23 cellular contexts compared by ENCODE assay signal in the genomic region with DNA sequence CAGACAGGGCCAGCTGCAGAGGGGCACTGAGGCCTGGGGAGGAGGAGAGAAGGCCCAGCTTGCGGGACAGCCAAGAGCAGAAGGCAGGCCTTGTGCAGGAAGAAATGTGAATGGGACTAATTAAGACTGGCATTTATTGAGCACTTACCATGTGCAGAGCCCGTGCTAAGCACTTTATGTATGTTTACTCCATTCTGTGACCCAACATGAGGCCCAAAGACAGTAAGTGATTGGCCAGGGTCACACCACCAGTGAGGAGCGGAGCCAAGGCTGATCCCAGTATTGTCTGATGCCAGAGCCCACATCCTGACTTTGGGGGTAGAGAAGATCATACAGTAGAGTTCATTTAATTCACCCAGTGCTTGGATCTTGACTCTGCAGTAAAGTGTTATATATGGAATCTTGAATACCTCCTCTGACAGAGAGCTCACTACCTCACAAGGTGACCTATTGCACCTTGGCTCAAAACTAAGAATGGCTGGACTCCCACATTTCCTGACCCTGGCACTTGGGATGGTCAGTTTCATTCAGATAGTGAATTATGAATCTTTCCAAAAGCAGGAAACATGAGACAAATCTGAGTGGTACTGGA. TPM values are rescaled to one million over a fixed set of nuclear protein-coding genes. Genes with fewer than 3 reads are reported as not detected.
"Had no signal": no experiment of that assay in that cellular context is flagged by ENCODE, and none has a peak within 500 bp of the region (broad histone marks: within the 10 kb centered on the region; RNA-seq: fewer than 3 reads in every experiment).

No MANE protein-coding gene starts in this region.

- H3K27me3 Mint-ChIP-seq: activated CD4-positive, alpha-beta T cell treated with anti-CD3 and anti-CD28 coated beads, Interleukin-2, amount 10 ng/mL, durations not matched to agents 7 days and 5 days; activated naive CD4-positive, alpha-beta T cell treated with anti-CD3 and anti-CD28 coated beads, Interleukin-2, amount 50 U/mL, for 24 hours; dendritic cell treated with granulocyte-macrophage colony-stimulating factor and Interleukin-4, amounts not matched to agents 40 ng/mL and 50 ng/mL, for 4 days; type B pancreatic cell had no signal

- DNase-seq: activated CD4-positive, alpha-beta T cell treated with anti-CD3 and anti-CD28 coated beads, Interleukin-2, amount 10 ng/mL, durations not matched to agents 7 days and 5 days; activated CD4-positive, CD25-positive, alpha-beta regulatory T cell treated with anti-CD3 and anti-CD28 coated beads, Interleukin-2, amount 50 U/mL, for 72 hours; activated CD8-positive, alpha-beta T cell treated with anti-CD3 and anti-CD28 coated beads, Interleukin-2, amount 10 ng/mL, durations not matched to agents 7 days and 5 days; activated gamma-delta T cell treated with Interleukin-2 at 50 U/mL for 16 hours; adrenal gland; brain microvascular endothelial cell; caudate nucleus; effector CD4-positive, alpha-beta T cell; hypothalamus; nephron progenitor cell; nucleus accumbens; stimulated activated CD4-positive, alpha-beta T cell treated with anti-CD3 and anti-CD28 coated beads, Interleukin-2, amount 100 ng/mL, for 48 hours; stimulated activated CD8-positive, alpha-beta memory T cell treated with anti-CD3 and anti-CD28 coated beads, Interleukin-4, amount 100 ng/mL, for 48 hours; stimulated activated naive CD4-positive, alpha-beta T cell; WERI-Rb-1 had no signal

- H3K27me3 ChIP-seq: adrenal gland, ascending aorta, brain microvascular endothelial cell, vagina had no signal

- H3K27ac Mint-ChIP-seq: activated CD4-positive, alpha-beta T cell treated with anti-CD3 and anti-CD28 coated beads, Interleukin-2, amount 10 ng/mL, durations not matched to agents 7 days and 5 days; activated naive CD4-positive, alpha-beta T cell treated with anti-CD3 and anti-CD28 coated beads, Interleukin-2, amount 50 U/mL, for 24 hours; dendritic cell treated with granulocyte-macrophage colony-stimulating factor and Interleukin-4, amounts not matched to agents 40 ng/mL and 50 ng/mL, for 4 days; nephron progenitor cell; type B pancreatic cell had no signal

- H3K4me3 Mint-ChIP-seq: activated CD4-positive, alpha-beta T cell treated with anti-CD3 and anti-CD28 coated beads, Interleukin-2, amount 10 ng/mL, durations not matched to agents 7 days and 5 days; activated CD8-positive, alpha-beta T cell treated with anti-CD3 and anti-CD28 coated beads, Interleukin-2, amount 10 ng/mL, durations not matched to agents 7 days and 5 days; activated naive CD4-positive, alpha-beta T cell treated with anti-CD3 and anti-CD28 coated beads, Interleukin-2, amount 50 U/mL, for 24 hours; dendritic cell treated with granulocyte-macrophage colony-stimulating factor and Interleukin-4, amounts not matched to agents 40 ng/mL and 50 ng/mL, for 4 days; nephron progenitor cell; type B pancreatic cell had no signal

- H3K4me3 ChIP-seq: adrenal gland, ascending aorta, thoracic aorta, vagina had no signal

- ATAC-seq: activated CD8-positive, alpha-beta T cell treated with anti-CD3 and anti-CD28 coated beads, Interleukin-2, amount 10 ng/mL, durations not matched to agents 7 days and 5 days; left ventricle myocardium superior had no signal

- H3K4me1 Mint-ChIP-seq: activated CD4-positive, alpha-beta T cell treated with anti-CD3 and anti-CD28 coated beads, Interleukin-2, amount 10 ng/mL, durations not matched to agents 7 days and 5 days; activated naive CD4-positive, alpha-beta T cell treated with anti-CD3 and anti-CD28 coated beads, Interleukin-2, amount 50 U/mL, for 24 hours had no signal

- H3K27ac ChIP-seq: adrenal gland, ascending aorta, brain microvascular endothelial cell, thoracic aorta, vagina, WERI-Rb-1 had no signal

- H3K36me3 Mint-ChIP-seq: activated naive CD4-positive, alpha-beta T cell treated with anti-CD3 and anti-CD28 coated beads, Interleukin-2, amount 50 U/mL, for 24 hours had no signal

- H3K9me3 Mint-ChIP-seq: activated CD4-positive, alpha-beta T cell treated with anti-CD3 and anti-CD28 coated beads, Interleukin-2, amount 10 ng/mL, durations not matched to agents 7 days and 5 days; activated naive CD4-positive, alpha-beta T cell treated with anti-CD3 and anti-CD28 coated beads, Interleukin-2, amount 50 U/mL, for 24 hours; dendritic cell treated with granulocyte-macrophage colony-stimulating factor and Interleukin-4, amounts not matched to agents 40 ng/mL and 50 ng/mL, for 4 days; nephron progenitor cell; type B pancreatic cell had no signal

- H3K4me1 ChIP-seq: adrenal gland, ascending aorta, vagina had no signal

RNA-seq across cellular contexts. Expression of a gene that starts 53.1 kb away (rescaled TPM):
- total RNA-seq: activated CD4-positive, alpha-beta T cell treated with anti-CD3 and anti-CD28 coated beads, Interleukin-2, amount 10 ng/mL, durations not matched to agents 7 days and 5 days had no signal

RNA-seq across cellular contexts. Expression of a gene that starts 54.6 kb away (rescaled TPM):
- total RNA-seq: activated CD4-positive, alpha-beta T cell treated with anti-CD3 and anti-CD28 coated beads, Interleukin-2, amount 10 ng/mL, durations not matched to agents 7 days and 5 days; adrenal gland; ascending aorta; left ventricle myocardium superior; thoracic aorta; vagina had no signal
- polyA plus RNA-seq: esophagus had no signal
